ENCODE assay signal across 1 cellular context in the genomic region with DNA sequence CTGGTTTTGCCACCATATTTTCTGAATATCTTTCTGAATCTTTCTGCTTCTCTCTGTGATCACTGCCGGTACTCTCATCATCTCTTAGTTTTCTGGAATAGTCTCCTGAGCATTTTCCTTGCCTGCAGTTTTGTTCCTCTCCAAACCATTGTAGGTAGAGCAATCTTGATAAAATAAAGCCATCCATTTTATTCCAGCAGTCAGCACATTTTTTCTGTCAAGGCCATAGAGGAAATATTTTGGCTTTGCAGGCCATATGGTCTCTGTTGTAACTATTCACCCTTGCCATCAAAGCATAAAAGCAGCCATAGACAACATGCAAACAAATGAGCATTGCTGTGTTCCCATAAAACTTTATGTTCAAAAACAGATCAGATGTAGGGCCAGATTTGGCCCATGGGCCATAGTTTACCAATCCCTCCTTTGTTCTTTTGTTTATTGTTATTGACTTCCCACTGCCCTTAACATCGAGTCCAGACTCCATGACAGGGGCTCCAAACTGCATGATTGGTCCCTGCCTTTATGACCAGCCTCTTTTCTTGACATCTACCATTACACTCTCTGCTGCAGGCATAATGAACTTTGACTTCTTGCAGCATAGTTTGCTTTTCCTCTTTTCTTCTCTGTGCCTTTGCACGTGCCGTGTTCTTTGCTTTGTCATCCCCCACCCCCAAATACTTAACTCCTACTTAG.
TF ChIP-seq lines count a peak whose summit lies in the region.

No MANE protein-coding gene starts in this region.

TF ChIP-seq in HepG2, 621 proteins besides CTCF, POLR2A, EP300 and RAD21 (continued from another document):
- TF ChIP-seq, protein P1, sequence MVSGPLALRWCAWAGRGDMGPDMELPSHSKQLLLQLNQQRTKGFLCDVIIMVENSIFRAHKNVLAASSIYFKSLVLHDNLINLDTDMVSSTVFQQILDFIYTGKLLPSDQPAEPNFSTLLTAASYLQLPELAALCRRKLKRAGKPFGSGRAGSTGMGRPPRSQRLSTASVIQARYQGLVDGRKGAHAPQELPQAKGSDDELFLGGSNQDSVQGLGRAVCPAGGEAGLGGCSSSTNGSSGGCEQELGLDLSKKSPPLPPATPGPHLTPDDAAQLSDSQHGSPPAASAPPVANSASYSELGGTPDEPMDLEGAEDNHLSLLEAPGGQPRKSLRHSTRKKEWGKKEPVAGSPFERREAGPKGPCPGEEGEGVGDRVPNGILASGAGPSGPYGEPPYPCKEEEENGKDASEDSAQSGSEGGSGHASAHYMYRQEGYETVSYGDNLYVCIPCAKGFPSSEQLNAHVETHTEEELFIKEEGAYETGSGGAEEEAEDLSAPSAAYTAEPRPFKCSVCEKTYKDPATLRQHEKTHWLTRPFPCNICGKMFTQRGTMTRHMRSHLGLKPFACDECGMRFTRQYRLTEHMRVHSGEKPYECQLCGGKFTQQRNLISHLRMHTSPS (CRISPR knock-in tag; IDR thresholded peaks at IDR 0.05; ENCODE audit: low read depth): no peak
- TF ChIP-seq, protein P2, sequence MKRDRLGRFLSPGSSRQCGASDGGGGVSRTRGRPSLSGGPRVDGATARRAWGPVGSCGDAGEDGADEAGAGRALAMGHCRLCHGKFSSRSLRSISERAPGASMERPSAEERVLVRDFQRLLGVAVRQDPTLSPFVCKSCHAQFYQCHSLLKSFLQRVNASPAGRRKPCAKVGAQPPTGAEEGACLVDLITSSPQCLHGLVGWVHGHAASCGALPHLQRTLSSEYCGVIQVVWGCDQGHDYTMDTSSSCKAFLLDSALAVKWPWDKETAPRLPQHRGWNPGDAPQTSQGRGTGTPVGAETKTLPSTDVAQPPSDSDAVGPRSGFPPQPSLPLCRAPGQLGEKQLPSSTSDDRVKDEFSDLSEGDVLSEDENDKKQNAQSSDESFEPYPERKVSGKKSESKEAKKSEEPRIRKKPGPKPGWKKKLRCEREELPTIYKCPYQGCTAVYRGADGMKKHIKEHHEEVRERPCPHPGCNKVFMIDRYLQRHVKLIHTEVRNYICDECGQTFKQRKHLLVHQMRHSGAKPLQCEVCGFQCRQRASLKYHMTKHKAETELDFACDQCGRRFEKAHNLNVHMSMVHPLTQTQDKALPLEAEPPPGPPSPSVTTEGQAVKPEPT (CRISPR knock-in tag; IDR thresholded peaks at IDR 0.05; ENCODE audit: low read depth): no peak
- TF ChIP-seq ELF4 (CRISPR knock-in tag; IDR thresholded peaks at IDR 0.05; ENCODE audit: borderline replicate concordance): no peak
- TF ChIP-seq JUND (CRISPR knock-in tag; IDR thresholded peaks at IDR 0.05): no peak
- TF ChIP-seq NCOR1 (IDR thresholded peaks at IDR 0.05; ENCODE audit: borderline replicate concordance, low read length): peak; percentile 76
- no peak for TF ChIP-seq CENPX (CRISPR knock-in tag; IDR thresholded peaks at IDR 0.05)
- TF ChIP-seq RBFOX2 (IDR thresholded peaks at IDR 0.05; ENCODE audit: low read depth, low read length): no peak
- no peak for TF ChIP-seq HES4 (CRISPR knock-in tag; IDR thresholded peaks at IDR 0.05; ENCODE audit: borderline replicate concordance)
- TF ChIP-seq KIAA2018 (CRISPR knock-in tag; IDR thresholded peaks at IDR 0.05; ENCODE audit: borderline replicate concordance): no peak
